ENCODE assay signal across 1 cellular context in the genomic region with DNA sequence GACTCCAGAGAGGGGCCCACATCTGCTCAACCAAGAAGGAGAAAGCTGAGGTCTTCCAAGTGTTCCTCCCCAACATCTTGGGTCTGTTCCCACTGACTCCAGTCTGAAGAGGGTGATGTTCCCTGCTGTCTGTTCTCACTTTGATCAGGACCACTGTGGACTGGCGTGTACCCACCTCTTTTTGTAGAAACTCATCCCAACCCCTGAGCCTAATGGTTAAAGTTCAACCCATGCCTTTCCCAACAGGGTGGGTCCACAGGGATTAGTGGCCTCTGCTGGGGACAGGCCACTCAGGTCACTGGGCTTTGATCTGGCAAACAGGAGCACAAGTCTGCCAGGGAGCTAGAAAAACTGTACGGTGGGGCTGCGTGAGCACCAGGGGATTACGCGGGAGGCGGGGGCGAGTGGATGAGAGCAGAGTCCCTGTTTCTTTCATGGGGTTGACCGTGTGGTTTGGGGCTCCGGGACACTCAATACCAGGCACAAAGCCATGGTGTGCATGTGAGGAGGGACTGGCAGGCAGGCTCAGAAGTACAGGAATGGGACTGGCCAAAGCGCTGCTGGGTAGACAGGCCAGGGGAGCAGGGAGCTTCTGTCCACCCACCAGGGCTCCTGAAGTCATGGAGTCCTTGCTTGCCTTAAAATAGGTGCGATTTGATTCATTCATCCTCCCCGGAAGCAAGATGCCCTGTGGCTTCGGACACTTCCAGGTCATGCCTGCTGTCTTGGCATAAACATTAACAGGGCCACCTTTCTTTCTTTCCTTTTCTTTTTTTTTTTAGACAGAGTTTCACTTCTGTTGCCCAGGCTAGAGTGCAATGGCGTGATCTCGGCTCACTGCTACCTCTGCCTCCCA.
A peak's percentile ranks its signal among the peaks of the same experiment; 100 is the strongest.
TF ChIP-seq lines count a peak whose summit lies in the region.

Gene CA5A (minus strand): TSS at position 155 of the 856 bp plus-strand sequence. CDS start 79 bp downstream, at position 76.

TF ChIP-seq in HepG2, 621 proteins besides CTCF, POLR2A, EP300 and RAD21 (continued from another document and continues in another):
- TF ChIP-seq, protein P1, sequence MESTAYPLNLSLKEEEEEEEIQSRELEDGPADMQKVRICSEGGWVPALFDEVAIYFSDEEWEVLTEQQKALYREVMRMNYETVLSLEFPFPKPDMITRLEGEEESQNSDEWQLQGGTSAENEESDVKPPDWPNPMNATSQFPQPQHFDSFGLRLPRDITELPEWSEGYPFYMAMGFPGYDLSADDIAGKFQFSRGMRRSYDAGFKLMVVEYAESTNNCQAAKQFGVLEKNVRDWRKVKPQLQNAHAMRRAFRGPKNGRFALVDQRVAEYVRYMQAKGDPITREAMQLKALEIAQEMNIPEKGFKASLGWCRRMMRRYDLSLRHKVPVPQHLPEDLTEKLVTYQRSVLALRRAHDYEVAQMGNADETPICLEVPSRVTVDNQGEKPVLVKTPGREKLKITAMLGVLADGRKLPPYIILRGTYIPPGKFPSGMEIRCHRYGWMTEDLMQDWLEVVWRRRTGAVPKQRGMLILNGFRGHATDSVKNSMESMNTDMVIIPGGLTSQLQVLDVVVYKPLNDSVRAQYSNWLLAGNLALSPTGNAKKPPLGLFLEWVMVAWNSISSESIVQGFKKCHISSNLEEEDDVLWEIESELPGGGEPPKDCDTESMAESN (CRISPR knock-in tag; conservative IDR thresholded peaks at IDR 0.05), result peak; percentile 49; the same call in 1 of the 2 replicates
- TF ChIP-seq NRL (CRISPR knock-in tag; IDR thresholded peaks at IDR 0.05; ENCODE audit: borderline replicate concordance) (peak; percentile 88), ZHX2 (IDR thresholded peaks at IDR 0.05; ENCODE audit: low read depth) (peak; percentile 70; the same call in 1 of the 2 replicates), ZHX2 (CRISPR knock-in tag; IDR thresholded peaks at IDR 0.05; ENCODE audit: borderline replicate concordance) (no peak), DPF2 (CRISPR knock-in tag; IDR thresholded peaks at IDR 0.05; ENCODE audit: borderline replicate concordance, low read depth) (peak; percentile 94), ZBTB7B (CRISPR knock-in tag; IDR thresholded peaks at IDR 0.05) (peak; percentile 99), ZFP36L1 (CRISPR knock-in tag; IDR thresholded peaks at IDR 0.05) (peak; percentile 98), ISL2 (CRISPR knock-in tag; IDR thresholded peaks at IDR 0.05) (peak; percentile 88), MTA1 (CRISPR knock-in tag; IDR thresholded peaks at IDR 0.05; ENCODE audit: borderline replicate concordance) (peak; percentile 97; the same call in 1 of the 2 replicates), ZBTB38 (CRISPR knock-in tag; IDR thresholded peaks at IDR 0.05) (peak; percentile 90), SAP130 (CRISPR knock-in tag; IDR thresholded peaks at IDR 0.05; ENCODE audit: low read depth) (peak; percentile 97), ESRRA (CRISPR knock-in tag; IDR thresholded peaks at IDR 0.05; ENCODE audit: low read depth) (peak; percentile 96), MZF1 (CRISPR knock-in tag; IDR thresholded peaks at IDR 0.05; ENCODE audit: borderline replicate concordance) (peak; percentile 75; the same call in 1 of the 2 replicates), FOXJ3 (CRISPR knock-in tag; IDR thresholded peaks at IDR 0.05; ENCODE audit: borderline replicate concordance) (peak; percentile 25; the same call in 1 of the 2 replicates), SIN3A (IDR thresholded peaks at IDR 0.05; ENCODE audit: borderline replicate concordance, low read depth, low read length) (peak; percentile 53; the same call in 1 of the 2 replicates), IRF1 (CRISPR knock-in tag; IDR thresholded peaks at IDR 0.05; ENCODE audit: low read depth) (no peak), ZNF235 (CRISPR knock-in tag; IDR thresholded peaks at IDR 0.05; ENCODE audit: borderline replicate concordance) (peak; percentile 80), JUND (CRISPR knock-in tag; IDR thresholded peaks at IDR 0.05) (peak; percentile 18; the same call in 1 of the 2 replicates), EEA1 (CRISPR knock-in tag; IDR thresholded peaks at IDR 0.05; ENCODE audit: borderline replicate concordance) (no peak), MIXL1 (CRISPR knock-in tag; IDR thresholded peaks at IDR 0.05) (peak; percentile 93), MTF2 (CRISPR knock-in tag; IDR thresholded peaks at IDR 0.05; ENCODE audit: borderline replicate concordance) (peak; percentile 54; the same call in 1 of the 2 replicates), ZNF816 (CRISPR knock-in tag; IDR thresholded peaks at IDR 0.05; ENCODE audit: borderline replicate concordance) (peak; percentile 95), ZNF275 (CRISPR knock-in tag; IDR thresholded peaks at IDR 0.05; ENCODE audit: borderline replicate concordance) (peak; percentile 55; the same call in 1 of the 2 replicates), SNAPC4 (CRISPR knock-in tag; IDR thresholded peaks at IDR 0.05) (0 out of 2 replicates have a peak, but pooled peaks have one; percentile 17), GTF3A (CRISPR knock-in tag; conservative IDR thresholded peaks at IDR 0.05) (no peak), ZNF441 (CRISPR knock-in tag; IDR thresholded peaks at IDR 0.05; ENCODE audit: borderline replicate concordance) (0 out of 2 replicates have a peak, but pooled peaks have one; percentile 37), ZKSCAN5 (CRISPR knock-in tag; IDR thresholded peaks at IDR 0.05) (no peak), KLF13 (CRISPR knock-in tag; IDR thresholded peaks at IDR 0.05) (no peak), ZNF790 (CRISPR knock-in tag; IDR thresholded peaks at IDR 0.05; ENCODE audit: borderline replicate concordance) (no peak), ZNF768 (CRISPR knock-in tag; IDR thresholded peaks at IDR 0.05) (no peak), TCF7L2 (IDR thresholded peaks at IDR 0.05; ENCODE audit: low read depth, low read length) (peak; percentile 40; the same call in 1 of the 2 replicates), DNMT3B (CRISPR knock-in tag; conservative IDR thresholded peaks at IDR 0.05) (no peak; the same call in none of the 2 replicates), DMAP1 (CRISPR knock-in tag; IDR thresholded peaks at IDR 0.05) (peak; percentile 96), RARA (CRISPR knock-in tag; IDR thresholded peaks at IDR 0.05) (peak; percentile 94), SKI (IDR thresholded peaks at IDR 0.05; ENCODE audit: partially characterized antibody) (peak; percentile 90)
- TF ChIP-seq, protein P2, sequence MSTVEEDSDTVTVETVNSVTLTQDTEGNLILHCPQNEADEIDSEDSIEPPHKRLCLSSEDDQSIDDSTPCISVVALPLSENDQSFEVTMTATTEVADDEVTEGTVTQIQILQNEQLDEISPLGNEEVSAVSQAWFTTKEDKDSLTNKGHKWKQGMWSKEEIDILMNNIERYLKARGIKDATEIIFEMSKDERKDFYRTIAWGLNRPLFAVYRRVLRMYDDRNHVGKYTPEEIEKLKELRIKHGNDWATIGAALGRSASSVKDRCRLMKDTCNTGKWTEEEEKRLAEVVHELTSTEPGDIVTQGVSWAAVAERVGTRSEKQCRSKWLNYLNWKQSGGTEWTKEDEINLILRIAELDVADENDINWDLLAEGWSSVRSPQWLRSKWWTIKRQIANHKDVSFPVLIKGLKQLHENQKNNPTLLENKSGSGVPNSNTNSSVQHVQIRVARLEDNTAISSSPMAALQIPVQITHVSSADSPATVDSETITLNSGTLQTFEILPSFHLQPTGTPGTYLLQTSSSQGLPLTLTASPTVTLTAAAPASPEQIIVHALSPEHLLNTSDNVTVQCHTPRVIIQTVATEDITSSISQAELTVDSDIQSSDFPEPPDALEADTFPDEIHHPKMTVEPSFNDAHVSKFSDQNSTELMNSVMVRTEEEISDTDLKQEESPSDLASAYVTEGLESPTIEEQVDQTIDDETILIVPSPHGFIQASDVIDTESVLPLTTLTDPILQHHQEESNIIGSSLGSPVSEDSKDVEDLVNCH (CRISPR knock-in tag; IDR thresholded peaks at IDR 0.05), result no peak
